ENCODE assay signal across 22 cellular contexts in genomic region chr17:78069695-78070094, GRCh38. TPM values are rescaled to one million over a fixed set of nuclear protein-coding genes. Genes with fewer than 3 reads are reported as not detected.
DNase-seq lines count a peak whose midpoint lies in the region; ATAC-seq and TF ChIP-seq lines count a peak whose summit lies in the region.
"Had no signal": no experiment of that assay in that cellular context is flagged by ENCODE, and none has a peak within 500 bp of the region (broad histone marks: within the 10 kb centered on the region; RNA-seq: fewer than 3 reads in every experiment).

No MANE protein-coding gene starts in this region.

- DNase-seq in CD1c-positive myeloid dendritic cell (ENCODE audit: extremely low spot score) (peak; percentile 2), kidney tubule cell (ENCODE audit: low spot score) (peak; percentile 5), islet precursor cell (no peak), SK-N-DZ (ENCODE audit: low spot score) (no peak)
- no peak for DNase-seq in stimulated activated naive B cell treated with anti-CD40 and anti-IgM and Interleukin-4, amounts not matched to agents 10 μg/mL and 1 μg/mL and 100 μg/mL, for 72 hours
- DNase-seq: 8988T; ACHN; AML-193; C1 segment of cervical spinal cord; CD4-positive, alpha-beta T cell; CD8-positive, alpha-beta memory T cell; DMS 273 treated with DMSO at 0.1 percent for 48 hours; DMS79; EL; GDM1; H9 had no signal

- H3K4me1 ChIP-seq in OCI-LY3 (ENCODE audit: low read length): peaks cover 8% of the 10 kb centered on the region
- H3K4me1 ChIP-seq: A549 had no signal

- peaks cover 26% of the 10 kb centered on the region; the same call in 1 of the 2 replicates for H3K27me3 ChIP-seq in OCI-LY3 (ENCODE audit: low read depth, low read length)

- no peaks in the 10 kb centered on the region for H3K9me3 Mint-ChIP-seq in stimulated activated naive B cell treated with anti-CD40 and anti-IgM and Interleukin-4, amounts not matched to agents 10 μg/mL and 1 μg/mL and 100 μg/mL, for 72 hours
- H3K9me3 Mint-ChIP-seq: CD4-positive, alpha-beta T cell; CD8-positive, alpha-beta memory T cell; GM23338; H9 had no signal

- H3K4me1 Mint-ChIP-seq in stimulated activated naive B cell treated with anti-CD40 and anti-IgM and Interleukin-4, amounts not matched to agents 10 μg/mL and 1 μg/mL and 100 μg/mL, for 72 hours: peaks cover 0 to 14% of the 10 kb centered on the region in 2 donors
- H3K4me1 Mint-ChIP-seq: CD8-positive, alpha-beta memory T cell; GM23338; H9 had no signal

- peak overlapping the region; percentile 56 for H3K27ac Mint-ChIP-seq in stimulated activated naive B cell treated with anti-CD40 and anti-IgM and Interleukin-4, amounts not matched to agents 10 μg/mL and 1 μg/mL and 100 μg/mL, for 72 hours
- H3K27ac Mint-ChIP-seq: CD4-positive, alpha-beta T cell; GM23338; H9 had no signal

- TF ChIP-seq CTCF in OCI-LY3 (IDR thresholded peaks at IDR 0.05; ENCODE audit: low read depth, low read length): no peak

- H4K20me1 ChIP-seq in OCI-LY3 (ENCODE audit: insufficient read depth, low read length): no peaks in the 10 kb centered on the region

- H3K9me3 ChIP-seq in OCI-LY3 (ENCODE audit: insufficient read depth, low read length): no peaks in the 10 kb centered on the region
- H3K9me3 ChIP-seq: A549 had no signal

- no peak overlapping the region for H3K9ac ChIP-seq in OCI-LY3 (ENCODE audit: low read length)

- H2AFZ ChIP-seq in OCI-LY3 (ENCODE audit: low read depth, low read length): no peak overlapping the region
- H2AFZ ChIP-seq: GM23338 had no signal

- no peaks in the 10 kb centered on the region for H3K27me3 Mint-ChIP-seq in stimulated activated naive B cell treated with anti-CD40 and anti-IgM and Interleukin-4, amounts not matched to agents 10 μg/mL and 1 μg/mL and 100 μg/mL, for 72 hours
- H3K27me3 Mint-ChIP-seq: CD4-positive, alpha-beta T cell; CD8-positive, alpha-beta memory T cell had no signal

- no peaks in the 10 kb centered on the region for H3K36me3 ChIP-seq in OCI-LY3 (replicated peaks; ENCODE audit: low read depth, low read length)

- no peak overlapping the region for H3K27ac ChIP-seq in OCI-LY3 (ENCODE audit: low read length)
- H3K27ac ChIP-seq: A549 had no signal

- H3K36me3 Mint-ChIP-seq in stimulated activated naive B cell treated with anti-CD40 and anti-IgM and Interleukin-4, amounts not matched to agents 10 μg/mL and 1 μg/mL and 100 μg/mL, for 72 hours: peaks cover 18 to 39% of the 10 kb centered on the region in 2 donors

- peak; percentile 96 to 98 for ATAC-seq in stimulated activated naive B cell treated with anti-CD40 and anti-IgM and Interleukin-4, amounts not matched to agents 10 μg/mL and 1 μg/mL and 100 μg/mL, for 72 hours (replicated peaks)
- no peak for ATAC-seq in GM21619 (IDR thresholded peaks at IDR 0.05; ENCODE audit: unreplicated experiment)
- ATAC-seq: A549, GM12878, GM23338, HCT116 had no signal

- H3K4me2 ChIP-seq in OCI-LY3 (ENCODE audit: low read length): peak overlapping the region; percentile 19; the same call in 1 of the 2 replicates
- H3K4me2 ChIP-seq: A549, GM23338 had no signal

- no peak overlapping the region for H3K4me3 ChIP-seq in OCI-LY3 (ENCODE audit: low read length)
- H3K4me3 ChIP-seq: A549, GM12878, GM23338 had no signal

- H3K4me3 Mint-ChIP-seq in stimulated activated naive B cell treated with anti-CD40 and anti-IgM and Interleukin-4, amounts not matched to agents 10 μg/mL and 1 μg/mL and 100 μg/mL, for 72 hours: peak overlapping the region in 1 of 2 donors; percentile 69
- H3K4me3 Mint-ChIP-seq: CD4-positive, alpha-beta T cell; CD8-positive, alpha-beta memory T cell; GM23338; H9 had no signal

- H3K79me2 ChIP-seq in OCI-LY3 (ENCODE audit: low read length): no peaks in the 10 kb centered on the region

RNA-seq across cellular contexts. Expression of gene TMC6, which starts 58.9 kb away (rescaled TPM):
- 0.97 and 1.2 TPM in 2 replicates for polyA plus RNA-seq in SK-N-DZ (2014; cell fraction: cytosol; rRNA removed)
- 4.7 and 9.8 TPM in 2 replicates for polyA plus RNA-seq in SK-N-DZ (2014; cell fraction: nucleus; rRNA removed)

Comparison
In these comparisons a context has a peak if more than half of its experiments do, and no peak if none do; other contexts are left out.
1. DNase-seq: peak in CD1c-positive myeloid dendritic cell (single experiment) and kidney tubule cell (single experiment); none in stimulated activated naive B cell treated with anti-CD40 and anti-IgM and Interleukin-4, amounts not matched to agents 10 μg/mL and 1 μg/mL and 100 μg/mL, for 72 hours (single experiment), islet precursor cell (single experiment) and SK-N-DZ (single experiment).